In genomic region chr18:60555629-60556028, GRCh38 we compare ENCODE assay signal across 1 cellular context.
TF ChIP-seq lines count a peak whose summit lies in the region.

No MANE protein-coding gene starts in this region.

TF ChIP-seq in HepG2, 621 proteins besides CTCF, POLR2A, EP300 and RAD21 (continued from another document):
- TF ChIP-seq TCF7L2 (IDR thresholded peaks at IDR 0.05; ENCODE audit: low read depth, low read length) (no peak), GPN1 (CRISPR knock-in tag; IDR thresholded peaks at IDR 0.05; ENCODE audit: borderline replicate concordance) (no peak), ASH2L (IDR thresholded peaks at IDR 0.05; ENCODE audit: insufficient read length, low read depth, low read length) (no peak), ZNF780A (CRISPR knock-in tag; IDR thresholded peaks at IDR 0.05) (no peak), ZNF709 (CRISPR knock-in tag; IDR thresholded peaks at IDR 0.05) (no peak), BHLHE40 (IDR thresholded peaks at IDR 0.05; ENCODE audit: low read length) (no peak), ARID3A (IDR thresholded peaks at IDR 0.05; ENCODE audit: low read depth, low read length) (no peak), KAT7 (CRISPR knock-in tag; IDR thresholded peaks at IDR 0.05; ENCODE audit: borderline replicate concordance) (no peak), NFYB (CRISPR knock-in tag; IDR thresholded peaks at IDR 0.05) (no peak), ZMYM2 (CRISPR knock-in tag; IDR thresholded peaks at IDR 0.05) (no peak), NR2F1 (CRISPR knock-in tag; IDR thresholded peaks at IDR 0.05) (no peak), ZNF75D (CRISPR knock-in tag; IDR thresholded peaks at IDR 0.05; ENCODE audit: borderline replicate concordance) (no peak)
TF ChIP-seq in HepG2: peak in this region for 0.
